ENCODE assay signal across 17 cellular contexts in genomic region chr10:127424594-127425264, GRCh38.
DNase-seq lines count a peak whose midpoint lies in the region; TF ChIP-seq lines count a peak whose summit lies in the region.
"Had no signal": no experiment of that assay in that cellular context is flagged by ENCODE, and none has a peak within 500 bp of the region (broad histone marks: within the 10 kb centered on the region; RNA-seq: fewer than 3 reads in every experiment).

No MANE protein-coding gene starts in this region.

- H3K79me1 ChIP-seq in trophoblast cell (ENCODE audit: low read length) (no peaks in the 10 kb centered on the region), mesenchymal stem cell (replicated peaks; ENCODE audit: low read length, poor library complexity, severe bottlenecking) (no peaks in the 10 kb centered on the region)

- no peak overlapping the region for H4K8ac ChIP-seq in trophoblast cell (ENCODE audit: low read depth, low read length)
- H4K8ac ChIP-seq in mesenchymal stem cell (ENCODE audit: low read length) = no peak overlapping the region

- H3K36me3 Mint-ChIP-seq in glutamatergic neuron (ENCODE audit: unreplicated experiment) = peaks cover 10% of the 10 kb centered on the region

- H2BK15ac ChIP-seq in mesenchymal stem cell (ENCODE audit: low read depth, poor library complexity, severe bottlenecking) = no peak overlapping the region

- H3K18ac ChIP-seq in trophoblast cell (ENCODE audit: low read length) = no peak overlapping the region
- H3K18ac ChIP-seq in mesenchymal stem cell (ENCODE audit: low read depth in 1 of 2, low read length in 2 of 2) = no peak overlapping the region

- DNase-seq in BE2C (peak; percentile 20), NCI-H1694 treated with DMSO at 0.1 percent for 48 hours (lab: John Stamatoyannopoulos, UW) (peak; percentile 1), foreskin fibroblast (peak; percentile 21 to 59), trophoblast cell (peak; percentile 69 to 72), mesenchymal stem cell (no peak), GM20000 (ENCODE audit: low spot score) (no peak), NCI-H345 (lab: John Stamatoyannopoulos, UW) (no peak), glutamatergic neuron (no peak)
- DNase-seq: activated CD4-positive, alpha-beta T cell treated with anti-CD3 and anti-CD28 coated beads, Interleukin-2, amount 10 ng/mL, durations not matched to agents 24 days and 14 days; activated naive CD4-positive, alpha-beta T cell; Calu3; GF-D8; NCI-H69; stimulated activated CD4-positive, alpha-beta T cell treated with anti-CD3 and anti-CD28 coated beads, Interleukin-4, amount 100 ng/mL, for 1 hour; SW 1271 had no signal

- H2BK5ac ChIP-seq in trophoblast cell (ENCODE audit: low read depth, low read length, poor library complexity) = no peak overlapping the region
- no peak overlapping the region for H2BK5ac ChIP-seq in mesenchymal stem cell (ENCODE audit: low read depth, low read length, poor library complexity, severe bottlenecking)

- H4K91ac ChIP-seq in trophoblast cell (ENCODE audit: low read depth, low read length) = no peak overlapping the region
- no peak overlapping the region for H4K91ac ChIP-seq in mesenchymal stem cell (ENCODE audit: low read length)

- no peak overlapping the region for H3K14ac ChIP-seq in trophoblast cell (ENCODE audit: low read length)
- no peak overlapping the region for H3K14ac ChIP-seq in mesenchymal stem cell (ENCODE audit: low read length in 2 of 2)

- H3K27me3 ChIP-seq in BE2C (peaks cover 3% of the 10 kb centered on the region), trophoblast cell (ENCODE audit: insufficient read depth, low read length) (no peaks in the 10 kb centered on the region), mesenchymal stem cell (ENCODE audit: control insufficient read depth in 1 of 2, insufficient read depth in 1 of 2, low read length in 2 of 2) (no peaks in the 10 kb centered on the region)

- H3K4ac ChIP-seq in trophoblast cell (ENCODE audit: low read depth, low read length) (no peak overlapping the region), mesenchymal stem cell (ENCODE audit: low read depth in 1 of 2, low read length in 2 of 2) (no peak overlapping the region)

- no peak overlapping the region for H3K23ac ChIP-seq in trophoblast cell (ENCODE audit: low read length)
- no peak overlapping the region for H3K23ac ChIP-seq in mesenchymal stem cell (ENCODE audit: low read length in 2 of 2)

- H2AK5ac ChIP-seq in trophoblast cell (ENCODE audit: low read length) (no peak overlapping the region), mesenchymal stem cell (ENCODE audit: low read length, severe bottlenecking) (no peak overlapping the region)

- no peak overlapping the region for H2AFZ ChIP-seq in trophoblast cell (ENCODE audit: insufficient read depth, low read length, poor library complexity)
- no peak overlapping the region for H2AFZ ChIP-seq in mesenchymal stem cell (ENCODE audit: low read depth, low read length)

- H3K36me3 ChIP-seq in BE2C = no peaks in the 10 kb centered on the region
- peaks cover 31 to 40% of the 10 kb centered on the region in 2 experiments for H3K36me3 ChIP-seq in trophoblast cell (ENCODE audit: control insufficient read depth in 1 of 2, insufficient read depth in 2 of 2, low read length in 2 of 2)
- peaks cover 52 to 65% of the 10 kb centered on the region in 2 experiments for H3K36me3 ChIP-seq in mesenchymal stem cell (ENCODE audit: control insufficient read depth in 1 of 2, insufficient read depth in 2 of 2, low read depth in 1 of 2, low read length in 2 of 2)

- H3K27ac ChIP-seq in trophoblast cell (ENCODE audit: low read depth, low read length) = no peak overlapping the region
- no peak overlapping the region for H3K27ac ChIP-seq in mesenchymal stem cell (ENCODE audit: low read length, poor library complexity, severe bottlenecking)

- H3K9me3 Mint-ChIP-seq in glutamatergic neuron (ENCODE audit: unreplicated experiment) = peaks cover 4% of the 10 kb centered on the region
- H3K9me3 Mint-ChIP-seq: activated CD4-positive, alpha-beta T cell treated with anti-CD3 and anti-CD28 coated beads, Interleukin-2, amount 10 ng/mL, durations not matched to agents 24 days and 14 days had no signal

- H3K27me3 Mint-ChIP-seq in glutamatergic neuron (ENCODE audit: unreplicated experiment) = peaks cover 5% of the 10 kb centered on the region
- H3K27me3 Mint-ChIP-seq: activated CD4-positive, alpha-beta T cell treated with anti-CD3 and anti-CD28 coated beads, Interleukin-2, amount 10 ng/mL, durations not matched to agents 24 days and 14 days had no signal

- H3K79me2 ChIP-seq in trophoblast cell (ENCODE audit: control insufficient read depth, insufficient read depth, low read length, poor library complexity) = no peaks in the 10 kb centered on the region

- H3K9me3 ChIP-seq in BE2C (no peaks in the 10 kb centered on the region), trophoblast cell (ENCODE audit: insufficient read depth, low read depth, low read length) (peaks cover 11% of the 10 kb centered on the region), mesenchymal stem cell (ENCODE audit: control insufficient read depth, low read length) (no peaks in the 10 kb centered on the region)

- TF ChIP-seq CTCF in BE2C (IDR thresholded peaks at IDR 0.05; ENCODE audit: low read depth, low read length) (no peak), foreskin fibroblast (IDR thresholded peaks at IDR 0.05; ENCODE audit: low read depth, low read length) (no peak), GM20000 (IDR thresholded peaks at IDR 0.05; ENCODE audit: extremely low read depth, missing control alignments) (no peak), glutamatergic neuron (IDR thresholded peaks at IDR 0.05; ENCODE audit: partially characterized antibody, unreplicated experiment) (no peak)

- H3K9ac ChIP-seq in trophoblast cell (ENCODE audit: low read length) (no peak overlapping the region), mesenchymal stem cell (ENCODE audit: low read length) (no peak overlapping the region)

- no peak overlapping the region for H3K27ac Mint-ChIP-seq in glutamatergic neuron (ENCODE audit: unreplicated experiment)
- H3K27ac Mint-ChIP-seq: activated CD4-positive, alpha-beta T cell treated with anti-CD3 and anti-CD28 coated beads, Interleukin-2, amount 10 ng/mL, durations not matched to agents 24 days and 14 days; mesothelial cell of epicardium had no signal

- H2BK120ac ChIP-seq in trophoblast cell (ENCODE audit: insufficient read depth, low read length, poor library complexity) = no peak overlapping the region
- no peak overlapping the region for H2BK120ac ChIP-seq in mesenchymal stem cell (ENCODE audit: low read depth, low read length)

- peaks cover 10% of the 10 kb centered on the region for H3K4me1 Mint-ChIP-seq in glutamatergic neuron (ENCODE audit: low read depth, unreplicated experiment)
- H3K4me1 Mint-ChIP-seq: activated CD4-positive, alpha-beta T cell treated with anti-CD3 and anti-CD28 coated beads, Interleukin-2, amount 10 ng/mL, durations not matched to agents 24 days and 14 days; mesothelial cell of epicardium had no signal

- no CpG with 5 or more reads among the region's 12 CpGs for WGBS in trophoblast cell (ENCODE audit: extremely low coverage, insufficient coverage, insufficient read length)
- 87% methylated on average over 10 of the region's 12 CpGs for WGBS in mesenchymal stem cell

- peaks cover 2% of the 10 kb centered on the region; the same call in 1 of the 2 replicates for H3K4me1 ChIP-seq in BE2C
- peaks cover 2 to 4% of the 10 kb centered on the region in 2 experiments for H3K4me1 ChIP-seq in trophoblast cell (ENCODE audit: control insufficient read depth in 1 of 2, insufficient read depth in 2 of 2, low read length in 2 of 2)
- H3K4me1 ChIP-seq in mesenchymal stem cell (ENCODE audit: control insufficient read depth, insufficient read depth, low read depth, low read length) = peaks cover 9% of the 10 kb centered on the region

- H2BK12ac ChIP-seq in trophoblast cell (ENCODE audit: low read length) (no peak overlapping the region), mesenchymal stem cell (ENCODE audit: low read length in 2 of 2) (no peak overlapping the region)

- no peak overlapping the region for H3K4me3 Mint-ChIP-seq in glutamatergic neuron (ENCODE audit: unreplicated experiment)
- H3K4me3 Mint-ChIP-seq: activated CD4-positive, alpha-beta T cell treated with anti-CD3 and anti-CD28 coated beads, Interleukin-2, amount 10 ng/mL, durations not matched to agents 24 days and 14 days; mesothelial cell of epicardium had no signal

- no peak overlapping the region for H3K4me3 ChIP-seq in BE2C (ENCODE audit: low read depth, low read length)
- no peak overlapping the region for H3K4me3 ChIP-seq in foreskin fibroblast (ENCODE audit: low read depth in 1 of 2, low read length in 2 of 2)
- H3K4me3 ChIP-seq in trophoblast cell (ENCODE audit: low read depth, low read length) = no peak overlapping the region
- H3K4me3 ChIP-seq in mesenchymal stem cell (ENCODE audit: insufficient read depth in 1 of 2, low read depth in 1 of 2, low read length in 2 of 2) = no peak overlapping the region
- H3K4me3 ChIP-seq: K562 had no signal

- H4K12ac ChIP-seq in trophoblast cell (ENCODE audit: low read depth, low read length) = no peak overlapping the region

- H3K4me2 ChIP-seq in trophoblast cell (ENCODE audit: low read length) (no peak overlapping the region), mesenchymal stem cell (ENCODE audit: low read length, poor library complexity, severe bottlenecking) (no peak overlapping the region)

Comparison
In these comparisons a context has a peak if more than half of its experiments do, and no peak if none do; other contexts are left out.
1. DNase-seq: peak in BE2C (single experiment), NCI-H1694 treated with DMSO at 0.1 percent for 48 hours (single experiment), foreskin fibroblast (2 of 2) and trophoblast cell (2 of 2); none in mesenchymal stem cell (single experiment), GM20000 (single experiment), NCI-H345 (single experiment) and glutamatergic neuron (single experiment).